Comparison of ENCODE assay signal across 8 cellular contexts in the genomic region with DNA sequence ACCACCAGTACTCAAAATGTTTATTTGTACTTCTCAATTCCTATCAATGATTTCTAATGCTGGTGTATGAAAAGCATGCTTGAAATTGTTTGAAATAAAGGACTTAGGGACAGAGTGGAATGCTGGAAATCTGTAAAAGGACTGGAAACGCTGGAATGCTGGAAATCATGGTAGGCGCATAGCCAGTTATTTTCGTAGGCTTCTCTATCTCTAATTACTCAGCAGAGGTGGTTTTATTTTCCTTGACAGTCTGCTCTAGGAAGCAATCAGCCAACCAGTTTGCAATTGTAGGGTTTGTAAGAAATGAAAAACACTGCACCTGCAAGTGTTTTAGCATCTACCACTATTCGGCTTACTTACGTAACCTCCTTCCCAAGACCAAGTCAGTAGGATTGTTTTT. TPM values are rescaled to one million over a fixed set of nuclear protein-coding genes. Genes with fewer than 3 reads are reported as not detected.
DNase-seq lines count a peak whose midpoint lies in the region; ATAC-seq, FAIRE-seq and TF ChIP-seq lines count a peak whose summit lies in the region.

No MANE protein-coding gene starts in this region.

- H3K4me3 Mint-ChIP-seq in activated naive CD4-positive, alpha-beta T cell treated with anti-CD3 and anti-CD28 coated beads, Interleukin-2, amount 10 ng/mL, durations not matched to agents 7 days and 5 days, result peak overlapping the region; percentile 96
- peak overlapping the region; percentile 96 to 100 (median 98) for H3K4me3 Mint-ChIP-seq in IgD-negative memory B cell
- peak overlapping the region; percentile 88 to 100 (median 99) for H3K4me3 Mint-ChIP-seq in naive thymus-derived CD4-positive, alpha-beta T cell

- POLR2A ChIA-PET in naive thymus-derived CD4-positive, alpha-beta T cell (lab: Charles Lee), result no interaction called here
- POLR2A ChIA-PET in HEK293T (lab: Yijun Ruan, JAX), result no interaction called here

- H3K27ac Mint-ChIP-seq in activated naive CD4-positive, alpha-beta T cell treated with anti-CD3 and anti-CD28 coated beads, Interleukin-2, amount 10 ng/mL, durations not matched to agents 7 days and 5 days, result peak overlapping the region; percentile 98
- peak overlapping the region; percentile 96 to 99 (median 98) for H3K27ac Mint-ChIP-seq in IgD-negative memory B cell
- H3K27ac Mint-ChIP-seq in naive thymus-derived CD4-positive, alpha-beta T cell, result peak overlapping the region; percentile 96 to 100 (median 99)

- no peaks in the 10 kb centered on the region for H3K9me3 Mint-ChIP-seq in activated naive CD4-positive, alpha-beta T cell treated with anti-CD3 and anti-CD28 coated beads, Interleukin-2, amount 10 ng/mL, durations not matched to agents 7 days and 5 days
- H3K9me3 Mint-ChIP-seq in IgD-negative memory B cell, result no peaks in the 10 kb centered on the region
- peaks cover 0 to 1% (median 0%) of the 10 kb centered on the region in 11 donors for H3K9me3 Mint-ChIP-seq in naive thymus-derived CD4-positive, alpha-beta T cell

- intact Hi-C loops in naive thymus-derived CD4-positive, alpha-beta T cell (cut with micrococcal nuclease), result loop anchor here (1.0 to 2.0 kb wide), 6 partner anchors 8 to 603 kb away; a partner anchor contains a TSS

- peak overlapping the region; percentile 89 for H3K27ac ChIP-seq in naive thymus-derived CD4-positive, alpha-beta T cell (ENCODE audit: low read depth, low read length)

- no peak for ATAC-seq in naive thymus-derived CD4-positive, alpha-beta T cell

- peaks cover 18 to 34% of the 10 kb centered on the region in 2 donors for H3K4me1 ChIP-seq in naive thymus-derived CD4-positive, alpha-beta T cell (ENCODE audit: control insufficient read depth in 2 of 2, insufficient read depth in 2 of 2, low read length in 2 of 2)

- peaks cover 43% of the 10 kb centered on the region for H3K4me1 Mint-ChIP-seq in activated naive CD4-positive, alpha-beta T cell treated with anti-CD3 and anti-CD28 coated beads, Interleukin-2, amount 10 ng/mL, durations not matched to agents 7 days and 5 days
- peaks cover 32 to 36% (median 35%) of the 10 kb centered on the region in 3 donors for H3K4me1 Mint-ChIP-seq in IgD-negative memory B cell
- H3K4me1 Mint-ChIP-seq in naive thymus-derived CD4-positive, alpha-beta T cell, result peaks cover 32 to 71% (median 62%) of the 10 kb centered on the region in 7 donors

- CTCF ChIA-PET in activated naive CD4-positive, alpha-beta T cell treated with anti-CD3 and anti-CD28 coated beads, Interleukin-2, amount 10 ng/mL, durations not matched to agents 7 days and 5 days (lab: Charles Lee), result no interaction called here
- CTCF ChIA-PET in naive thymus-derived CD4-positive, alpha-beta T cell (lab: Charles Lee), result no interaction called here
- CTCF ChIA-PET in HEK293T (lab: Yijun Ruan, JAX), result no interaction called here

- no peaks in the 10 kb centered on the region for H3K27me3 ChIP-seq in naive thymus-derived CD4-positive, alpha-beta T cell (ENCODE audit: control insufficient read depth in 2 of 2, insufficient read depth in 2 of 2, low read length in 2 of 2)

- peaks cover 16% of the 10 kb centered on the region for H3K36me3 Mint-ChIP-seq in activated naive CD4-positive, alpha-beta T cell treated with anti-CD3 and anti-CD28 coated beads, Interleukin-2, amount 10 ng/mL, durations not matched to agents 7 days and 5 days
- H3K36me3 Mint-ChIP-seq in IgD-negative memory B cell, result no peaks in the 10 kb centered on the region
- H3K36me3 Mint-ChIP-seq in naive thymus-derived CD4-positive, alpha-beta T cell, result peaks cover 0 to 10% (median 4%) of the 10 kb centered on the region in 5 donors

- FAIRE-seq in D721Med (lab: Jason Lieb, UNC), result no peak

- no peaks in the 10 kb centered on the region for H3K9me3 ChIP-seq in naive thymus-derived CD4-positive, alpha-beta T cell (ENCODE audit: control insufficient read depth in 2 of 3, low read length in 3 of 3)

- H3K4me3 ChIP-seq in naive thymus-derived CD4-positive, alpha-beta T cell (ENCODE audit: low read length), result peak overlapping the region; percentile 92

- no peaks in the 10 kb centered on the region for H3K27me3 Mint-ChIP-seq in activated naive CD4-positive, alpha-beta T cell treated with anti-CD3 and anti-CD28 coated beads, Interleukin-2, amount 10 ng/mL, durations not matched to agents 7 days and 5 days
- no peaks in the 10 kb centered on the region for H3K27me3 Mint-ChIP-seq in IgD-negative memory B cell
- H3K27me3 Mint-ChIP-seq in naive thymus-derived CD4-positive, alpha-beta T cell, result no peaks in the 10 kb centered on the region

- DNase-seq in activated naive CD4-positive, alpha-beta T cell treated with anti-CD3 and anti-CD28 coated beads, Interleukin-2, amount 10 ng/mL, durations not matched to agents 7 days and 5 days, result no peak
- DNase-seq in activated naive CD4-positive, alpha-beta T cell treated with anti-CD3 and anti-CD28 coated beads, Interleukin-2, amount 50 U/mL, for 16 hours, result no peak
- DNase-seq in cerebellum (ENCODE audit: low spot score), result peak; percentile 15
- no peak for DNase-seq in naive thymus-derived CD4-positive, alpha-beta T cell
- no peak for DNase-seq in SW480 (ENCODE audit: low spot score)
- no peak for DNase-seq in D721Med (ENCODE audit: insufficient read length, low spot score)
- DNase-seq in HEK293T (ENCODE audit: extremely low spot score), result no peak

- peaks cover 0 to 12% (median 1%) of the 10 kb centered on the region in 3 experiments for H3K36me3 ChIP-seq in naive thymus-derived CD4-positive, alpha-beta T cell (ENCODE audit: control insufficient read depth in 2 of 3, insufficient read depth in 3 of 3, low read length in 3 of 3)

- no peak for TF ChIP-seq CTCF in D721Med (IDR thresholded peaks at IDR 0.05; ENCODE audit: insufficient read depth, missing control alignments)

TF ChIP-seq in HEK293T, 16 proteins besides CTCF, POLR2A, EP300 and RAD21:
- TF ChIP-seq SP1 (IDR thresholded peaks at IDR 0.05) (no peak), SUZ12 (IDR thresholded peaks at IDR 0.05) (no peak), ELF4 (IDR thresholded peaks at IDR 0.05) (no peak), ZNF384 (IDR thresholded peaks at IDR 0.05) (no peak), NFRKB (IDR thresholded peaks at IDR 0.05) (no peak), ARNT (IDR thresholded peaks at IDR 0.05) (no peak), FOXM1 (IDR thresholded peaks at IDR 0.05; ENCODE audit: borderline replicate concordance) (no peak), CTBP1 (IDR thresholded peaks at IDR 0.05; ENCODE audit: borderline replicate concordance) (no peak), FOXK2 (IDR thresholded peaks at IDR 0.05) (no peak), HDGF (IDR thresholded peaks at IDR 0.05; ENCODE audit: borderline replicate concordance) (no peak), L3MBTL2 (conservative IDR thresholded peaks at IDR 0.05) (no peak)

RNA-seq across cellular contexts. Expression of a gene that starts 0.8 kb away (rescaled TPM):
- 10.7 TPM for polyA plus RNA-seq in IgD-negative memory B cell
- total RNA-seq in cerebellum, result 151 TPM
- total RNA-seq in naive thymus-derived CD4-positive, alpha-beta T cell, result 10 to 100 TPM; 21.4 to 31.3 (median 25.4) TPM
- polyA plus RNA-seq in naive thymus-derived CD4-positive, alpha-beta T cell, result 10 to 100 TPM; 11.5 to 12.9 TPM

RNA-seq across cellular contexts. Expression of a gene that starts 33.2 kb away (rescaled TPM):
- polyA plus RNA-seq in IgD-negative memory B cell, result 0.55 TPM
- total RNA-seq in cerebellum, result 82.8 TPM
- 1 to 10 TPM in 2 of 5 experiments, under 1 TPM in 3; 0.05 to 1.5 (median 0.95) TPM for total RNA-seq in naive thymus-derived CD4-positive, alpha-beta T cell
- under 1 TPM; 0.05 to 0.07 TPM for polyA plus RNA-seq in naive thymus-derived CD4-positive, alpha-beta T cell

Comparison
In these comparisons a context has a peak if more than half of its experiments do, and no peak if none do; other contexts are left out.
1. RNA of a gene that starts 33.2 kb away (total RNA-seq): 82.8 TPM in cerebellum (single experiment); 0.05 to 1.5 TPM in naive thymus-derived CD4-positive, alpha-beta T cell; every median in the first group is over 10 times any median in the second.
2. Peak in every context shown above with its lines, with median percentiles within 50 percentile points of each other: H3K27ac Mint-ChIP-seq and H3K4me3 Mint-ChIP-seq.